In the genomic region with DNA sequence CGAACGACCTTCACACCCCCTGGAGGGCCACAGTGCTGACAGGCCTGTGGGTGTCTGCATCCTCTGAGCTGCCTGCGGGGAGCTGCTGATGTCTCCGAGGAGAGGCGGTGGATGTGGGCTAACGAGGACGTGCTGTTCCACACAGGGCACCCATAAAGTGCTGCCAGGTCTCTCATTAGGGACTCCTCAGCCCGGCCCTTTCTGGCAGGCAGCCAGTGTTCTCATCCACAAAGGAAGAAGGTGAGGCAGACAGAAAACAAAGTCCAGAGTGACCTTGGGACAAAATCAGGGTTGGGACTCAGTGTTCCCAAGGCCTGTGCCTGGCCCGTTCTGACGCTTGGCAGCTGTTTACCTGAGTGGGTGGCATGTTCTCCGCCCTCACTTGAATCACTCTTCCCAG, we compare ENCODE assay signal across 1 cellular context.
TF ChIP-seq lines count a peak whose summit lies in the region.

No MANE protein-coding gene starts in this region.

TF ChIP-seq in SK-N-SH, 30 proteins besides CTCF, POLR2A, EP300 and RAD21 (continued from another document):
- TF ChIP-seq, protein P1, sequence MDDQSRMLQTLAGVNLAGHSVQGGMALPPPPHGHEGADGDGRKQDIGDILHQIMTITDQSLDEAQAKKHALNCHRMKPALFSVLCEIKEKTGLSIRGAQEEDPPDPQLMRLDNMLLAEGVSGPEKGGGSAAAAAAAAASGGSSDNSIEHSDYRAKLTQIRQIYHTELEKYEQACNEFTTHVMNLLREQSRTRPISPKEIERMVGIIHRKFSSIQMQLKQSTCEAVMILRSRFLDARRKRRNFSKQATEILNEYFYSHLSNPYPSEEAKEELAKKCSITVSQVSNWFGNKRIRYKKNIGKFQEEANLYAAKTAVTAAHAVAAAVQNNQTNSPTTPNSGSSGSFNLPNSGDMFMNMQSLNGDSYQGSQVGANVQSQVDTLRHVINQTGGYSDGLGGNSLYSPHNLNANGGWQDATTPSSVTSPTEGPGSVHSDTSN (IDR thresholded peaks at IDR 0.05) = no peak
- TF ChIP-seq FOXM1 (IDR thresholded peaks at IDR 0.05; ENCODE audit: low read depth) = no peak
